In the genomic region with DNA sequence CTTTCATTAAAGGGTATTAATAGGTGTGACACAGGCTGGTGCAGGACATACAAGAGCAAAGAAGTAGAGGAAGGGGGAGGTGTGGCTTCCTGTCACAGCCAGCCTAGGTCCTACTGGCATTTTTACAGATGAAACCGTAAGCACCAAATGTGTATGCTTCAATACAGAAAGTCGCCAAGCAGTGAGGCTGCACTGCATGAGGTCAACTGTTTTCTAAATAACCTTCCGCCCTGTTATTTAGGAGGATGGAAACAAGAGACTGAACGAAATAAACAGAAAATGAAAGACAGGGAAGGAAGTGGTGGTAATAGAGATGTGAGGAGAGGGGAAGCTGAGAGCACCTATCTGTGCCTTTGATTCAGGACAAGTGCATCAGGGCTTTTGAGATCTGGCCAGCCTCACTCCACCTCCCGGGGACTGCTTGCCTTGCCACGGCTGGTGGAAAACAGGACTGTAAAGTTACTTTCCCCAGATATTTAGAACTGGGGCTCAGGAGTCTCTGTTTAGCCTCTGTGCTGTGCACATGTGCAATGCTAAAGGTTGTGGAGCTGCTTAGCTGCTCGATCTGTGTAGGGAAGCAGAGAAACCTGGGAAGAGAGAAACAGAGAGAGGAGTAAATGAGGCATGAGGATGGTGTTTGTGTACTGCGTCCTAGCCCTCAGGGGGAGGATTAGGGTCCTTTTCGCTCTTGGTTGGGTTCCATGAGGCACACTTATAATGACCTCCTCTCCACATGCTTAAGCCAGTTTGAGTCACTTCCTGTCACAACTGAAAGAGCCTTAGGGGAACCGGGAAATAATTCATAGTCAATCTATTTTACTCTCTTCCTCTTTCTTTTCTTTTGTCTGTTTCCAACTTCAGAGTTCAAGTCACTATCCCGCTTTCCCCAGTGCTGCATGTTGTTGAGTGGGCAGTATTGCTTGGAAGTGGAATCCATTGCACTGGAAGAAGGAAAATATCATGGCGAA, we compare ENCODE assay signal across 10 cellular contexts.
DNase-seq lines count a peak whose midpoint lies in the region; ATAC-seq, FAIRE-seq and TF ChIP-seq lines count a peak whose summit lies in the region.
"Had no signal": no experiment of that assay in that cellular context is flagged by ENCODE, and none has a peak within 500 bp of the region (broad histone marks: within the 10 kb centered on the region; RNA-seq: fewer than 3 reads in every experiment).

No MANE protein-coding gene starts in this region.

- no peaks in the 10 kb centered on the region for H3K23me2 ChIP-seq in H1 (ENCODE audit: low read depth, low read length)

- H3K4me3 ChIP-seq in HL-60 (replicated peaks; ENCODE audit: insufficient read depth, low read length) (no peak overlapping the region), H1 (ENCODE audit: extremely low read depth in 1 of 4, insufficient read depth in 2 of 4, low read depth in 3 of 4, low read length in 4 of 4) (no peak overlapping the region), tibial nerve (no peak overlapping the region)

- H2BK15ac ChIP-seq in H1 (ENCODE audit: low read length): peak overlapping the region; percentile 75; the same call in 1 of the 2 replicates

- H4K91ac ChIP-seq in H1 (replicated peaks; ENCODE audit: insufficient read length, low read length): no peak overlapping the region

- peak overlapping the region; percentile 11 for H3K18ac ChIP-seq in H1 (ENCODE audit: extremely low read depth, low read length)

- no peak for TF ChIP-seq CTCF in HL-60 (IDR thresholded peaks at IDR 0.05; ENCODE audit: insufficient read depth, low read length)
- no peak for TF ChIP-seq CTCF in H1 (IDR thresholded peaks at IDR 0.05; ENCODE audit: control extremely low read depth in 1 of 3, insufficient read depth in 1 of 3, low read depth in 1 of 3, low read length in 3 of 3)
- no peak for TF ChIP-seq CTCF in tibial nerve (IDR thresholded peaks at IDR 0.05)

- H3K56ac ChIP-seq in H1 (replicated peaks; ENCODE audit: insufficient read length, low read depth, low read length): no peak overlapping the region

- peak overlapping the region; percentile 53; the same call in 1 of the 2 replicates for H2BK12ac ChIP-seq in H1 (ENCODE audit: low read depth, low read length)

- H3K9me3 ChIP-seq in H1 (ENCODE audit: insufficient read depth in 2 of 2, low read depth in 1 of 2, low read length in 1 of 2) (no peaks in the 10 kb centered on the region), tibial nerve (no peaks in the 10 kb centered on the region)

- no peak overlapping the region for H2BK120ac ChIP-seq in H1 (replicated peaks; ENCODE audit: low read depth, low read length)

- H3K9ac ChIP-seq in H1 (replicated peaks in 1 of 4; ENCODE audit: extremely low read depth in 1 of 4, low read depth in 3 of 4, low read length in 3 of 4): no peak overlapping the region; a peak in 1 of 7 replicates

- CTCF ChIA-PET in H1 (lab: Charles Lee; ENCODE audit: partially characterized antibody): interaction anchor here (0.5 kb wide), 1 partner anchor 812 kb away, joined by 3 read pairs; no protein-coding TSS in a partner anchor

- ATAC-seq in GM18502 (IDR thresholded peaks at IDR 0.05; ENCODE audit: poor library complexity, unreplicated experiment) (peak; percentile 82), GM21576 (IDR thresholded peaks at IDR 0.05; ENCODE audit: unreplicated experiment) (peak; percentile 72)

- peak overlapping the region; percentile 11; the same call in 1 of the 2 replicates for H3K27ac ChIP-seq in HL-60 (replicated peaks)
- H3K27ac ChIP-seq in H1 (ENCODE audit: low read depth, low read length): no peak overlapping the region
- H3K27ac ChIP-seq in tibial nerve: no peak overlapping the region

- H3K23ac ChIP-seq in H1 (ENCODE audit: insufficient read length): no peak overlapping the region

- H4K5ac ChIP-seq in H1 (ENCODE audit: insufficient read length, low read depth, low read length): no peak overlapping the region

- DNase-seq in HL-60 (ENCODE audit: low read depth in 1 of 2, low spot score in 1 of 2) (peak; percentile 27 to 68), H1 (ENCODE audit: low read depth in 1 of 2, low spot score in 2 of 2) (no peak), T1000 (lab: John Stamatoyannopoulos, UW) (no peak), tibial nerve (ENCODE audit: low spot score in 2 of 2) (no peak), NCI-H1930 (lab: John Stamatoyannopoulos, UW) (no peak), superior temporal gyrus (ENCODE audit: extremely low spot score) (no peak)
- DNase-seq: IMR-90 had no signal

- no peak overlapping the region for H3K4ac ChIP-seq in H1 (replicated peaks; ENCODE audit: insufficient read length, low read depth, low read length)

- H2AK5ac ChIP-seq in H1 (ENCODE audit: low read depth, low read length): no peak overlapping the region

- H3K79me2 ChIP-seq in H1 (ENCODE audit: control insufficient read depth in 1 of 2, insufficient read depth in 2 of 2, low read length in 2 of 2): no peaks in the 10 kb centered on the region

- H4K8ac ChIP-seq in H1 (ENCODE audit: extremely low read depth, insufficient read depth, low read length): no peak overlapping the region

- H2AFZ ChIP-seq in H1 (ENCODE audit: low read length): no peak overlapping the region

- H3K79me1 ChIP-seq in H1 (ENCODE audit: low read depth, low read length): no peaks in the 10 kb centered on the region

- POLR2A ChIA-PET in H1 (lab: Charles Lee; ENCODE audit: partially characterized antibody): no interaction called here

- peaks cover 0 to 6% (median 0%) of the 10 kb centered on the region in 4 experiments; a peak in 1 of 7 replicates for H3K4me1 ChIP-seq in H1 (replicated peaks in 1 of 4; ENCODE audit: control insufficient read depth in 3 of 4, insufficient read depth in 4 of 4, low read length in 3 of 4)
- H3K4me1 ChIP-seq in tibial nerve: no peaks in the 10 kb centered on the region

- no peak overlapping the region for H3K4me2 ChIP-seq in H1 (ENCODE audit: insufficient read depth in 1 of 2, low read depth in 2 of 2, low read length in 2 of 2)

- H3K27me3 ChIP-seq in HL-60 (ENCODE audit: insufficient read depth, poor library complexity, severe bottlenecking): no peaks in the 10 kb centered on the region
- no peaks in the 10 kb centered on the region for H3K27me3 ChIP-seq in H1 (replicated peaks in 1 of 4; ENCODE audit: control insufficient read depth in 3 of 4, extremely low read depth in 1 of 4, insufficient read depth in 3 of 4, low read length in 3 of 4)
- no peaks in the 10 kb centered on the region for H3K27me3 ChIP-seq in tibial nerve

- no peak overlapping the region for H3K14ac ChIP-seq in H1 (ENCODE audit: insufficient read length)

- FAIRE-seq in H1 (lab: Jason Lieb, UNC): no peak
- FAIRE-seq: islet of Langerhans had no signal

- H2BK5ac ChIP-seq in H1 (ENCODE audit: low read depth, low read length): peak overlapping the region; percentile 3; the same call in 1 of the 2 replicates

- H2BK20ac ChIP-seq in H1 (ENCODE audit: low read length): peak overlapping the region; percentile 84; the same call in 1 of the 2 replicates

- H3K36me3 ChIP-seq in H1 (ENCODE audit: control insufficient read depth in 2 of 4, insufficient read depth in 4 of 4, low read length in 3 of 4) (no peaks in the 10 kb centered on the region), tibial nerve (no peaks in the 10 kb centered on the region)

- WGBS in H1 (ENCODE audit: extremely low coverage in 1 of 2, insufficient coverage in 1 of 2, insufficient read length in 1 of 2, insufficient replicate concordance in 2 of 2, low coverage in 1 of 2, low lambda C conversion rate in 2 of 2, missing lambda C conversion rate in 1 of 2), 2 experiments: 89% methylated on average over 12 of the region's 12 CpGs; no CpG with 5 or more reads in 1 of the 2 experiments
- WGBS in tibial nerve, 2 donors: 55 to 57% methylated on average over 12 of the region's 12 CpGs

- TF ChIP-seq POLR2A in H1 (IDR thresholded peaks at IDR 0.05; ENCODE audit: control extremely low read depth in 1 of 2, low read depth in 2 of 2, low read length in 2 of 2): no peak
- TF ChIP-seq POLR2A in tibial nerve (IDR thresholded peaks at IDR 0.05): no peak

- no peaks in the 10 kb centered on the region for H4K20me1 ChIP-seq in H1 (replicated peaks in 1 of 2; ENCODE audit: control insufficient read depth in 1 of 2, insufficient read depth in 2 of 2, low read length in 2 of 2)

- no peak for TF ChIP-seq RAD21 in H1 (IDR thresholded peaks at IDR 0.05 in 1 of 2, conservative IDR thresholded peaks at IDR 0.05 in 1 of 2; ENCODE audit: low read depth in 2 of 2, low read length in 2 of 2)

- TF ChIP-seq EP300 in H1 (IDR thresholded peaks at IDR 0.05; ENCODE audit: borderline replicate concordance in 1 of 2, low read depth in 2 of 2, low read length in 2 of 2): no peak
- no peak for TF ChIP-seq EP300 in tibial nerve (IDR thresholded peaks at IDR 0.05)

TF ChIP-seq in H1, 55 proteins besides CTCF, POLR2A, EP300 and RAD21 (continues in another document):
- TF ChIP-seq HDAC2 (IDR thresholded peaks at IDR 0.05; ENCODE audit: borderline replicate concordance in 1 of 2, low read depth in 2 of 2, low read length in 2 of 2) (no peak), SP4 (IDR thresholded peaks at IDR 0.05; ENCODE audit: low read length) (no peak), JUND (IDR thresholded peaks at IDR 0.05; ENCODE audit: low read length) (no peak), CBX5 (IDR thresholded peaks at IDR 0.05; ENCODE audit: low read depth, low read length) (no peak), TAF7 (optimal IDR thresholded peaks at IDR 0.05; ENCODE audit: borderline replicate concordance, low read depth, low read length) (no peak), CEBPB (IDR thresholded peaks at IDR 0.05; ENCODE audit: low read depth, low read length) (no peak), MAFK (IDR thresholded peaks at IDR 0.05; ENCODE audit: low read depth, low read length) (no peak), TCF12 (IDR thresholded peaks at IDR 0.05; ENCODE audit: low read depth, low read length) (no peak), CBX8 (IDR thresholded peaks at IDR 0.05; ENCODE audit: borderline replicate concordance, low read depth, low read length) (no peak), YY1 (IDR thresholded peaks at IDR 0.05; ENCODE audit: low read depth, low read length) (no peak), SIN3A (conservative IDR thresholded peaks at IDR 0.05 in 1 of 2, IDR thresholded peaks at IDR 0.05 in 1 of 2; ENCODE audit: low read depth in 1 of 2, low read length in 2 of 2) (no peak), KDM5A (IDR thresholded peaks at IDR 0.05; ENCODE audit: low read length) (no peak)
- TF ChIP-seq, protein P1, sequence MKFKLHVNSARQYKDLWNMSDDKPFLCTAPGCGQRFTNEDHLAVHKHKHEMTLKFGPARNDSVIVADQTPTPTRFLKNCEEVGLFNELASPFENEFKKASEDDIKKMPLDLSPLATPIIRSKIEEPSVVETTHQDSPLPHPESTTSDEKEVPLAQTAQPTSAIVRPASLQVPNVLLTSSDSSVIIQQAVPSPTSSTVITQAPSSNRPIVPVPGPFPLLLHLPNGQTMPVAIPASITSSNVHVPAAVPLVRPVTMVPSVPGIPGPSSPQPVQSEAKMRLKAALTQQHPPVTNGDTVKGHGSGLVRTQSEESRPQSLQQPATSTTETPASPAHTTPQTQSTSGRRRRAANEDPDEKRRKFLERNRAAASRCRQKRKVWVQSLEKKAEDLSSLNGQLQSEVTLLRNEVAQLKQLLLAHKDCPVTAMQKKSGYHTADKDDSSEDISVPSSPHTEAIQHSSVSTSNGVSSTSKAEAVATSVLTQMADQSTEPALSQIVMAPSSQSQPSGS (IDR thresholded peaks at IDR 0.05; ENCODE audit: low read length): no peak

Comparison
In these comparisons a context has a peak if more than half of its experiments do, and no peak if none do; other contexts are left out.
1. DNase-seq: peak in HL-60 (2 of 2); none in H1 (0 of 2), T1000 (single experiment), tibial nerve (0 of 2), NCI-H1930 (0 of 2) and superior temporal gyrus (single experiment).